ENCODE assay signal across 8 cellular contexts in the genomic region with DNA sequence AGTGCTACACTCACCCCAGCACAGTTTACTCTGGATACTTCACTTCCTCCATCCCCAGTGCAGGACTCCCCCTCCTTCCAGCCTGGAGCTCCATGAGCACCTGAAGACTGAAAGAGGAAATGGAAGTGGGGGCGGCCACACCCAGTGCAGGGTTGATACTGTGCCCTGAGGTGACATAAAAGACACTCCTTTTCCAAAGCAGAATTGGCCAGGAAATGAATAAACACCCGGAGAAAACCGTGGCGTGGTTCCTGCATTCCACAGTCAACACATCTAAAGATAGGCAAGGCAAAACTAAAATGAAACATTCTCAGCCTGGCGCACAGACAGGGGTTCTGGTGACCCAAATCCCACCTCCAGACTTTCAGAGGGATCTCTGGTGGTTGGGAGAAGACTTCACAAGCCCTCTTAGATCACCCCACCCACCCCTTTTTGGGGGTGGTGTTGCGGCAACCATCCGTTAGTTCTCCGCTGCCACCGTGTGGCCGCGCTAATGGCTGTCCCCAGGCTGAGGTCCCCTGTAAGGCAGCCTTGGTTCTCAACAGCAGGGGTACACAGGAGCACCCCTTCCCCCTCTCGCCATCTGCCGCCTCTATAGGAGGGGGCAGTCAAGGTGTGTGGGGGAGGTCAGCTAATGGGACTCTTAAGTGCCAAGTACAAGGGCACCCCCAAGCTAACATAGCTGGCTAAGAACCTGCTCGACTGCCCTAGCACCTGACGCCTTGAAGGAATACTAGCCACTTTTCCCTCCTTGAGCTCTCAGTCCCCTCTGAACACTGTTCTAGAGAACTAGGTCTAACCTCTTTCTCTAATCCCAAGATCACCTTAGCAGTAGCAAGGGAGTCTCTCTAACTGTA. TPM values are rescaled to one million over a fixed set of nuclear protein-coding genes. Genes with fewer than 3 reads are reported as not detected.
A peak's percentile ranks its signal among the peaks of the same experiment; 100 is the strongest.
DNase-seq lines count a peak whose midpoint lies in the region; ATAC-seq and TF ChIP-seq lines count a peak whose summit lies in the region.

No MANE protein-coding gene starts in this region.

- H3K36me3 Mint-ChIP-seq in activated T-helper 17 cell treated with anti-CD3 and anti-CD28 coated beads, Interleukin-2, amount 50 U/mL, for 72 hours (ENCODE audit: low read depth) = peaks cover 8% of the 10 kb centered on the region

- no peak overlapping the region; the same call in 1 of the 2 replicates for H3K9ac ChIP-seq in OCI-LY1 (ENCODE audit: low read length)

- TF ChIP-seq POLR2A in uterus (IDR thresholded peaks at IDR 0.05) = no peak

- H3K27ac Mint-ChIP-seq in activated T-helper 17 cell treated with anti-CD3 and anti-CD28 coated beads, Interleukin-2, amount 50 U/mL, for 72 hours = peak overlapping the region; percentile 92

- H3K4me3 ChIP-seq in OCI-LY1 (ENCODE audit: low read depth, low read length, poor library complexity, severe bottlenecking) = no peak overlapping the region
- H3K4me3 ChIP-seq in fibroblast of mammary gland (ENCODE audit: control insufficient read depth, low read depth, low read length) = no peak overlapping the region
- peak overlapping the region; percentile 59 for H3K4me3 ChIP-seq in osteoblast (ENCODE audit: insufficient read depth, low read length)
- peak overlapping the region in 1 of 2 donors; percentile 13 for H3K4me3 ChIP-seq in uterus

- TF ChIP-seq CTCF in OCI-LY1 (IDR thresholded peaks at IDR 0.05; ENCODE audit: low read length) (peak; percentile 81), fibroblast of mammary gland (conservative IDR thresholded peaks at IDR 0.05; ENCODE audit: control insufficient read depth, insufficient read depth, low read depth, low read length) (peak; percentile 50), osteoblast (IDR thresholded peaks at IDR 0.05; ENCODE audit: extremely low read depth, low read depth, low read length) (peak; percentile 68), uterus (IDR thresholded peaks at IDR 0.05) (peak; percentile 41 to 59 (median 56))

- ATAC-seq in activated T-helper 17 cell treated with anti-CD3 and anti-CD28 coated beads, Interleukin-2, amount 50 U/mL, for 72 hours (replicated peaks) = peak; percentile 45

- H3K79me2 ChIP-seq in OCI-LY1 (ENCODE audit: insufficient read depth, low read length) (no peaks in the 10 kb centered on the region), osteoblast (ENCODE audit: insufficient read depth, low read length) (no peaks in the 10 kb centered on the region)

- H3K9me3 ChIP-seq in OCI-LY1 (ENCODE audit: low read length) = no peaks in the 10 kb centered on the region
- H3K9me3 ChIP-seq in osteoblast (ENCODE audit: low read depth, low read length) = no peaks in the 10 kb centered on the region
- no peaks in the 10 kb centered on the region for H3K9me3 ChIP-seq in uterus

- DNase-seq in NCI-H82 (lab: John Stamatoyannopoulos, UW) (peak; percentile 67), NCI-H82 treated with DMSO at 0.1 percent for 48 hours (lab: John Stamatoyannopoulos, UW; ENCODE audit: unreplicated experiment) (no peak), fibroblast of mammary gland (ENCODE audit: low read depth) (peak; percentile 31), osteoblast (ENCODE audit: insufficient read length, low spot score, missing footprints) (peak; percentile 98), uterus (peak in 1 of 2 donors; percentile 49), NCI-H2196 treated with DMSO at 0.1 percent for 48 hours (lab: John Stamatoyannopoulos, UW; ENCODE audit: unreplicated experiment) (no peak)

- H3K27me3 ChIP-seq in OCI-LY1 (ENCODE audit: insufficient read depth, low read length) (no peaks in the 10 kb centered on the region), osteoblast (ENCODE audit: insufficient read depth, low read length) (no peaks in the 10 kb centered on the region), uterus (no peaks in the 10 kb centered on the region)

- peaks cover 7% of the 10 kb centered on the region for H3K4me1 Mint-ChIP-seq in activated T-helper 17 cell treated with anti-CD3 and anti-CD28 coated beads, Interleukin-2, amount 50 U/mL, for 72 hours

- H3K4me1 ChIP-seq in OCI-LY1 (ENCODE audit: insufficient read depth, low read length, severe bottlenecking) (peaks cover 40% of the 10 kb centered on the region), osteoblast (ENCODE audit: insufficient read depth, low read length) (peaks cover 9% of the 10 kb centered on the region), uterus (no peaks in the 10 kb centered on the region)

- H3F3A ChIP-seq in OCI-LY1 (ENCODE audit: insufficient read depth, low read length) = no peaks in the 10 kb centered on the region

- peaks cover 16% of the 10 kb centered on the region; the same call in 1 of the 2 replicates for H3K36me3 ChIP-seq in OCI-LY1 (ENCODE audit: insufficient read depth, low read length)
- H3K36me3 ChIP-seq in osteoblast (ENCODE audit: insufficient read depth, low read length) = no peaks in the 10 kb centered on the region
- no peaks in the 10 kb centered on the region for H3K36me3 ChIP-seq in uterus

- intact Hi-C loops in uterus (cut with DNase I; ENCODE audit: low total_unique reads) = no loop called here

- no peaks in the 10 kb centered on the region for H3K9me2 ChIP-seq in OCI-LY1 (ENCODE audit: low read depth, low read length)

- H3K27ac ChIP-seq in OCI-LY1 (ENCODE audit: low read depth, low read length, poor library complexity, severe bottlenecking) = no peak overlapping the region
- H3K27ac ChIP-seq in osteoblast (ENCODE audit: low read depth, low read length) = no peak overlapping the region
- peak overlapping the region; percentile 23 to 47 for H3K27ac ChIP-seq in uterus

- no peaks in the 10 kb centered on the region for H3K27me3 Mint-ChIP-seq in activated T-helper 17 cell treated with anti-CD3 and anti-CD28 coated beads, Interleukin-2, amount 50 U/mL, for 72 hours

- H3K4me2 ChIP-seq in OCI-LY1 (ENCODE audit: low read length) (peak overlapping the region; percentile 22; the same call in 1 of the 2 replicates), osteoblast (ENCODE audit: insufficient read depth, low read length) (peak overlapping the region; percentile 80)

- no peak overlapping the region for H2AFZ ChIP-seq in OCI-LY1 (ENCODE audit: low read length)
- H2AFZ ChIP-seq in osteoblast (ENCODE audit: low read length) = peak overlapping the region; percentile 79

- peak overlapping the region; percentile 91 for H3K4me3 Mint-ChIP-seq in activated T-helper 17 cell treated with anti-CD3 and anti-CD28 coated beads, Interleukin-2, amount 50 U/mL, for 72 hours

- H4K20me1 ChIP-seq in OCI-LY1 (ENCODE audit: insufficient read depth, low read length) (no peaks in the 10 kb centered on the region), osteoblast (ENCODE audit: insufficient read depth, low read length) (no peaks in the 10 kb centered on the region)

- H3K9me3 Mint-ChIP-seq in activated T-helper 17 cell treated with anti-CD3 and anti-CD28 coated beads, Interleukin-2, amount 50 U/mL, for 72 hours = no peaks in the 10 kb centered on the region

RNA-seq across cellular contexts. Expression of a gene that starts 2.6 kb away (rescaled TPM):
- under 1 TPM; 0.74 to 0.84 TPM for total RNA-seq in activated T-helper 17 cell treated with anti-CD3 and anti-CD28 coated beads, Interleukin-2, amount 50 U/mL, for 72 hours
- 0.72 and 1.8 TPM in 2 replicates for total RNA-seq in osteoblast
- 1 to 10 TPM in 2 of 4 donors, under 1 TPM in 2; under 0.01 to 4.9 (median 1.5) TPM for total RNA-seq in uterus

RNA-seq across cellular contexts. Expression of a gene that starts 23.4 kb away (rescaled TPM):
- 10 to 100 TPM in 1 of 2 donors, 1 to 10 TPM in 1; 4.6 to 15.8 TPM for total RNA-seq in activated T-helper 17 cell treated with anti-CD3 and anti-CD28 coated beads, Interleukin-2, amount 50 U/mL, for 72 hours
- 13.0 and 14.1 TPM in 2 replicates for total RNA-seq in osteoblast
- 1 to 10 TPM; 1.0 to 9.3 (median 5.2) TPM for total RNA-seq in uterus

RNA-seq across cellular contexts. Expression of a gene that starts 33.7 kb away (rescaled TPM):
- total RNA-seq in activated T-helper 17 cell treated with anti-CD3 and anti-CD28 coated beads, Interleukin-2, amount 50 U/mL, for 72 hours = 10 to 100 TPM; 75.5 to 88.4 TPM
- total RNA-seq in osteoblast (50.7 and 55.1 TPM in 2 replicates), uterus (100 to 1,000 TPM in 2 of 4 donors, 10 to 100 TPM in 2; 63.2 to 143 (median 116) TPM)

RNA-seq across cellular contexts. Expression of a gene that starts 36.5 kb away (rescaled TPM):
- total RNA-seq in activated T-helper 17 cell treated with anti-CD3 and anti-CD28 coated beads, Interleukin-2, amount 50 U/mL, for 72 hours = under 1 TPM; 0.15 to 0.34 TPM
- total RNA-seq in osteoblast (not detected in 2 replicates), uterus (under 1 TPM in 1 of 4 donors, not detected in 3; 0.28 TPM)

RNA-seq across cellular contexts. Expression of a gene that starts 49.9 kb away (rescaled TPM):
- 10 to 100 TPM; 19.6 to 24.5 TPM for total RNA-seq in activated T-helper 17 cell treated with anti-CD3 and anti-CD28 coated beads, Interleukin-2, amount 50 U/mL, for 72 hours
- total RNA-seq in osteoblast (1.4 and 2.4 TPM in 2 replicates), uterus (10 to 100 TPM in 1 of 4 donors, 1 to 10 TPM in 3; 1.5 to 17.4 (median 4.0) TPM)

Comparison
In these comparisons a context has a peak if more than half of its experiments do, and no peak if none do; other contexts are left out.
1. DNase-seq: peak in NCI-H82 (single experiment), fibroblast of mammary gland (single experiment) and osteoblast (single experiment); none in NCI-H82 treated with DMSO at 0.1 percent for 48 hours (single experiment) and NCI-H2196 treated with DMSO at 0.1 percent for 48 hours (single experiment).
2. H3K27ac ChIP-seq: peak in uterus (2 of 2); none in OCI-LY1 (single experiment) and osteoblast (single experiment).
3. Peak in every context shown above with its lines, with median percentiles within 50 percentile points of each other: CTCF ChIP-seq.